ENCODE assay signal across 23 cellular contexts in the genomic region with DNA sequence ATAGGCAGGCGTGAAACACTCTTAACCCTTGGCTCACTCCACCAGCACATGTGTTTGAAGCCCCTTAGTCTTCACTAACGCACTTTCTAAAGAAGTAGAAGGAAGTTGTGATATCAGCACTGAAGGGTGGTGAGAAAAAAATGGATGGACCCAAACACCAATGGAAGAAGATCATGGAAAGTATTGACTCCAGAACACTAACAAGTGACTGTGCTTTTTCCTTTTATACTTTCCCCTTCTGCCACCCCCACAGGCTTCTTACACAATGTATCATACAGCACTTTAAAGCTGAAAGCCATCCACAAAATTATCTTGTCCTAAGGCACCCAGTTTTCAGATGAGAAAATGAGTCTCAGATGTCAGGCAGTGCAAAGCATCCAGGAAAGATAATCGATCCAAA.
DNase-seq lines count a peak whose midpoint lies in the region; ATAC-seq and TF ChIP-seq lines count a peak whose summit lies in the region.
"Had no signal": no experiment of that assay in that cellular context is flagged by ENCODE, and none has a peak within 500 bp of the region (broad histone marks: within the 10 kb centered on the region; RNA-seq: fewer than 3 reads in every experiment).

No MANE protein-coding gene starts in this region.

- TF ChIP-seq POLR2A in breast epithelium (IDR thresholded peaks at IDR 0.05), result no peak
- TF ChIP-seq POLR2A in gastroesophageal sphincter (IDR thresholded peaks at IDR 0.05), result no peak
- no peak for TF ChIP-seq POLR2A in vagina (IDR thresholded peaks at IDR 0.05)

- H3K27me3 ChIP-seq in breast epithelium (no peaks in the 10 kb centered on the region), gastroesophageal sphincter (no peaks in the 10 kb centered on the region), rectal smooth muscle tissue (ENCODE audit: control insufficient read depth, insufficient read depth, low read length) (no peaks in the 10 kb centered on the region), vagina (no peaks in the 10 kb centered on the region)
- H3K27me3 ChIP-seq: thyroid gland had no signal

- TF ChIP-seq EP300 in gastroesophageal sphincter (IDR thresholded peaks at IDR 0.05), result no peak

- no peak overlapping the region for H3K4me3 ChIP-seq in breast epithelium
- H3K4me3 ChIP-seq in gastroesophageal sphincter, result no peak overlapping the region
- H3K4me3 ChIP-seq in rectal smooth muscle tissue (ENCODE audit: low read length), result no peak overlapping the region
- no peak overlapping the region for H3K4me3 ChIP-seq in vagina
- no peak overlapping the region for H3K4me3 ChIP-seq in mucosa of descending colon
- H3K4me3 ChIP-seq: PC-9, thyroid gland had no signal

- no peak overlapping the region for H3K9ac ChIP-seq in rectal smooth muscle tissue (ENCODE audit: low read length)
- H3K9ac ChIP-seq: parathyroid adenoma had no signal

- H3K9me3 ChIP-seq in breast epithelium (no peaks in the 10 kb centered on the region), gastroesophageal sphincter (no peaks in the 10 kb centered on the region), vagina (no peaks in the 10 kb centered on the region), mucosa of descending colon (no peaks in the 10 kb centered on the region)
- H3K9me3 ChIP-seq: thyroid gland had no signal

- peaks cover 6% of the 10 kb centered on the region for H3K36me3 Mint-ChIP-seq in MCF 10A (ENCODE audit: insufficient read depth, unreplicated experiment)
- H3K36me3 Mint-ChIP-seq: natural killer cell; stimulated activated memory B cell treated with anti-CD40 and anti-IgM and Interleukin-4, amounts not matched to agents 10 μg/mL and 1 μg/mL and 100 μg/mL, for 72 hours; T-cell had no signal

- H3K4me3 Mint-ChIP-seq in MCF 10A (ENCODE audit: unreplicated experiment), result no peak overlapping the region
- H3K4me3 Mint-ChIP-seq: activated T-cell treated with anti-CD3 and anti-CD28 coated beads, Interleukin-2, amount 50 U/mL, for 72 hours; effector memory CD8-positive, alpha-beta T cell; natural killer cell; stimulated activated memory B cell treated with anti-CD40 and anti-IgM and Interleukin-4, amounts not matched to agents 10 μg/mL and 1 μg/mL and 100 μg/mL, for 72 hours; T-cell had no signal

- no peaks in the 10 kb centered on the region for H3K36me3 ChIP-seq in breast epithelium
- H3K36me3 ChIP-seq in gastroesophageal sphincter, result no peaks in the 10 kb centered on the region
- no peaks in the 10 kb centered on the region for H3K36me3 ChIP-seq in rectal smooth muscle tissue (ENCODE audit: control insufficient read depth, insufficient read depth, low read length)
- H3K36me3 ChIP-seq in vagina, result no peaks in the 10 kb centered on the region
- H3K36me3 ChIP-seq in mucosa of descending colon (ENCODE audit: low read depth), result no peaks in the 10 kb centered on the region
- H3K36me3 ChIP-seq: thyroid gland had no signal

- H3K4me1 ChIP-seq in breast epithelium (peaks cover 0 to 5% of the 10 kb centered on the region in 2 donors), gastroesophageal sphincter (peaks cover 31 to 73% (median 47%) of the 10 kb centered on the region in 3 donors), rectal smooth muscle tissue (ENCODE audit: control insufficient read depth, insufficient read depth, low read length) (peaks cover 55% of the 10 kb centered on the region), vagina (peaks cover 63% of the 10 kb centered on the region), mucosa of descending colon (ENCODE audit: low read depth) (no peaks in the 10 kb centered on the region)

- no peaks in the 10 kb centered on the region for H3K27me3 Mint-ChIP-seq in MCF 10A (ENCODE audit: insufficient read depth, unreplicated experiment)
- H3K27me3 Mint-ChIP-seq: effector memory CD8-positive, alpha-beta T cell; stimulated activated memory B cell treated with anti-CD40 and anti-IgM and Interleukin-4, amounts not matched to agents 10 μg/mL and 1 μg/mL and 100 μg/mL, for 72 hours; T-cell had no signal

- WGBS in gastroesophageal sphincter (ENCODE audit: low coverage in 1 of 2), 2 donors, result 48 to 56% methylated on average over 3 of the region's 3 CpGs

- peak overlapping the region; percentile 59 for H3K27ac Mint-ChIP-seq in MCF 10A (ENCODE audit: low read depth, unreplicated experiment)
- H3K27ac Mint-ChIP-seq: activated T-cell treated with anti-CD3 and anti-CD28 coated beads, Interleukin-2, amount 50 U/mL, for 72 hours; effector memory CD8-positive, alpha-beta T cell; natural killer cell; stimulated activated memory B cell treated with anti-CD40 and anti-IgM and Interleukin-4, amounts not matched to agents 10 μg/mL and 1 μg/mL and 100 μg/mL, for 72 hours; T-cell had no signal

- POLR2A ChIA-PET in MCF 10A (lab: Yijun Ruan, JAX), result interaction anchor here (0.9 to 5.4 kb wide), 8 partner anchors 20 to 95 kb away, joined by 3 to 84 read pairs (median 4); a partner anchor contains a TSS

- H3K27ac ChIP-seq in breast epithelium, result peak overlapping the region in 1 of 2 donors; percentile 56
- peak overlapping the region; percentile 39 to 87 (median 80) for H3K27ac ChIP-seq in gastroesophageal sphincter
- H3K27ac ChIP-seq in rectal smooth muscle tissue (ENCODE audit: low read depth, low read length), result peak overlapping the region; percentile 91
- H3K27ac ChIP-seq in vagina, result peak overlapping the region; percentile 81
- H3K27ac ChIP-seq: parathyroid adenoma, PC-9 had no signal

- H3K4me1 Mint-ChIP-seq in MCF 10A (ENCODE audit: insufficient read depth, unreplicated experiment), result peaks cover 47% of the 10 kb centered on the region
- H3K4me1 Mint-ChIP-seq: natural killer cell; stimulated activated memory B cell treated with anti-CD40 and anti-IgM and Interleukin-4, amounts not matched to agents 10 μg/mL and 1 μg/mL and 100 μg/mL, for 72 hours; T-cell had no signal

- intact Hi-C loops in MCF 10A (cut with micrococcal nuclease), result loop anchor here (5.0 kb wide), 1 partner anchor 43 kb away; no protein-coding TSS in a partner anchor
- intact Hi-C loops in breast epithelium (cut with DNase I; ENCODE audit: low total_unique reads), result no loop called here
- intact Hi-C loops in vagina (cut with DNase I), result no loop called here
- intact Hi-C loops in mucosa of descending colon (cut with DNase I, micrococcal nuclease), result loop anchor here in 1 of 2 donors (10.0 kb wide), 1 partner anchor 100 kb away; no protein-coding TSS in a partner anchor

- CTCF ChIA-PET in MCF 10A (lab: Yijun Ruan, JAX), result interaction anchor here (0.6 to 3.2 kb wide), 5 partner anchors 27 to 156 kb away, joined by 3 to 14 read pairs (median 5); no protein-coding TSS in a partner anchor

- H3K9me3 Mint-ChIP-seq in MCF 10A (ENCODE audit: unreplicated experiment), result no peaks in the 10 kb centered on the region
- H3K9me3 Mint-ChIP-seq: activated T-cell treated with anti-CD3 and anti-CD28 coated beads, Interleukin-2, amount 50 U/mL, for 72 hours; effector memory CD8-positive, alpha-beta T cell; natural killer cell; stimulated activated memory B cell treated with anti-CD40 and anti-IgM and Interleukin-4, amounts not matched to agents 10 μg/mL and 1 μg/mL and 100 μg/mL, for 72 hours; T-cell had no signal

- no peak for DNase-seq in MCF 10A (ENCODE audit: unreplicated experiment)
- DNase-seq in breast epithelium (ENCODE audit: low spot score in 2 of 2), result no peak
- DNase-seq in vagina (ENCODE audit: extremely low spot score in 2 of 2), result no peak
- no peak for DNase-seq in NOMO-1 (lab: John Stamatoyannopoulos, UW; ENCODE audit: unreplicated experiment in 2 of 2)
- no peak for DNase-seq in mucosa of descending colon
- DNase-seq: 8988T; activated naive CD4-positive, alpha-beta T cell treated with anti-CD3 and anti-CD28 coated beads, Interleukin-2, amount 50 U/mL, for 16 hours; activated T-cell treated with anti-CD3 and anti-CD28 coated beads, Interleukin-2, amount 50 U/mL, for 72 hours; effector memory CD8-positive, alpha-beta T cell; glutamatergic neuron; left cardiac atrium; natural killer cell; NCI-H1105; NCI-H2029 treated with DMSO at 0.1 percent for 48 hours; stimulated activated CD4-positive, alpha-beta T cell treated with anti-CD3 and anti-CD28 coated beads, Interleukin-1b, Interleukin-23, amount 100 ng/mL, for 48 hours; T-cell; thyroid gland had no signal

- ATAC-seq in gastroesophageal sphincter (no peak), mucosa of descending colon (no peak), GM19452 (IDR thresholded peaks at IDR 0.05; ENCODE audit: unreplicated experiment) (no peak)
- ATAC-seq: activated T-cell treated with anti-CD3 and anti-CD28 coated beads, Interleukin-2, amount 50 U/mL, for 72 hours; effector memory CD8-positive, alpha-beta T cell; natural killer cell; stimulated activated memory B cell treated with anti-CD40 and anti-IgM and Interleukin-4, amounts not matched to agents 10 μg/mL and 1 μg/mL and 100 μg/mL, for 72 hours; T-cell had no signal

- BruUV-seq in MCF 10A (replicated peaks; lab: Mats Ljungman, UMichigan), result no TSS peak

- TF ChIP-seq CTCF in MCF 10A (IDR thresholded peaks at IDR 0.05; ENCODE audit: unreplicated experiment) (no peak), breast epithelium (IDR thresholded peaks at IDR 0.05) (no peak), gastroesophageal sphincter (IDR thresholded peaks at IDR 0.05) (no peak), vagina (IDR thresholded peaks at IDR 0.05) (no peak), mucosa of descending colon (IDR thresholded peaks at IDR 0.05) (no peak)
